In the genomic region with DNA sequence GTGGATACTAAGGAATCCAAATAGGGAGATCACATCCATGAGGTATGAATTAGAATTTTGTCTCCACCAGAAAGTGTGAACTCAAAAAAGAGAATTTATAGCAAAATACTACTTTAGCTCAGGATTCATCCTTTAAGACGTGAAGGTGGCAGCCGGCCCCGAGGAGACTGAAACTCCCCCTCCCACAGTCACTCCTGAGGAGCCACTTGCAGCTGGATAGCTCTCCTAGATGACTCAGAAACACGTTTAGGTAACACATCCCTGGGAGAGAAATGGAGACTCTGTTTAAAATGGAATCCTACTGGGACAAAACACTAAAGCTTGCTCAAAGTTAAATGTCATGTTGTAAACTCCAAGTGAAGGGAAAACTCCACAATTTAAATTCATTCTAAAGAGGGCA, we compare ENCODE assay signal across 20 cellular contexts.
"Had no signal": no experiment of that assay in that cellular context is flagged by ENCODE, and none has a peak within 500 bp of the region (broad histone marks: within the 10 kb centered on the region; RNA-seq: fewer than 3 reads in every experiment).

No MANE protein-coding gene starts in this region.

- H3K36me3 ChIP-seq: colonic mucosa, sigmoid colon had no signal

- H3K36me3 Mint-ChIP-seq: memory B cell; naive B cell; stimulated activated naive B cell treated with anti-CD40 and anti-IgM and Interleukin-4, amounts not matched to agents 10 μg/mL and 1 μg/mL and 100 μg/mL, for 72 hours had no signal

- H3K4me3 Mint-ChIP-seq: memory B cell; naive B cell; stimulated activated naive B cell treated with anti-CD40 and anti-IgM and Interleukin-4, amounts not matched to agents 10 μg/mL and 1 μg/mL and 100 μg/mL, for 72 hours; stimulated activated naive CD8-positive, alpha-beta T cell treated with anti-CD3 and anti-CD28 coated beads, Interleukin-15, amount 100 ng/mL, for 72 hours had no signal

- H3K79me2 ChIP-seq: hepatocyte had no signal

- H3K9me3 ChIP-seq: colonic mucosa, left ventricle myocardium inferior, lower lobe of right lung, sigmoid colon had no signal

- H3K9me3 Mint-ChIP-seq: memory B cell; naive B cell; nephron; stimulated activated naive B cell treated with anti-CD40 and anti-IgM and Interleukin-4, amounts not matched to agents 10 μg/mL and 1 μg/mL and 100 μg/mL, for 72 hours; stimulated activated naive CD8-positive, alpha-beta T cell treated with anti-CD3 and anti-CD28 coated beads, Interleukin-15, amount 100 ng/mL, for 72 hours had no signal

- H2AFZ ChIP-seq: hepatocyte had no signal

- H3K27me3 Mint-ChIP-seq: memory B cell; naive B cell; stimulated activated naive B cell treated with anti-CD40 and anti-IgM and Interleukin-4, amounts not matched to agents 10 μg/mL and 1 μg/mL and 100 μg/mL, for 72 hours; stimulated activated naive CD8-positive, alpha-beta T cell treated with anti-CD3 and anti-CD28 coated beads, Interleukin-15, amount 100 ng/mL, for 72 hours had no signal

- H3K4me1 ChIP-seq: colonic mucosa, lower lobe of right lung had no signal

- H3K4me1 Mint-ChIP-seq: naive B cell; stimulated activated naive B cell treated with anti-CD40 and anti-IgM and Interleukin-4, amounts not matched to agents 10 μg/mL and 1 μg/mL and 100 μg/mL, for 72 hours had no signal

- H3K4me2 ChIP-seq: hepatocyte had no signal

- DNase-seq: colonic mucosa; dermis blood vessel endothelial cell; erythroblast; head of caudate nucleus; kidney; left cardiac atrium; left ventricle myocardium inferior; lower lobe of right lung; naive B cell; sigmoid colon; stimulated activated CD4-positive, alpha-beta T cell treated with anti-CD3 and anti-CD28 coated beads, Interleukin-2, amount 100 ng/mL, for 24 hours; stimulated activated CD4-positive, alpha-beta T cell treated with anti-CD3 and anti-CD28 coated beads, Interleukin-4, amount 100 ng/mL, for 4 hours; stimulated activated naive B cell treated with anti-CD40 and anti-IgM and Interleukin-4, amounts not matched to agents 10 μg/mL and 1 μg/mL and 100 μg/mL, for 72 hours; stimulated activated naive CD8-positive, alpha-beta T cell treated with anti-CD3 and anti-CD28 coated beads, Interleukin-15, amount 100 ng/mL, for 72 hours; trophoblast cell had no signal

- H3K4me3 ChIP-seq: colonic mucosa, hepatocyte, left ventricle myocardium inferior, lower lobe of right lung, sigmoid colon, skin epidermis had no signal

- H3K27me3 ChIP-seq: colonic mucosa, foreskin keratinocyte, hepatocyte, sigmoid colon had no signal

- H3K27ac Mint-ChIP-seq: memory B cell; stimulated activated naive CD8-positive, alpha-beta T cell treated with anti-CD3 and anti-CD28 coated beads, Interleukin-15, amount 100 ng/mL, for 72 hours had no signal

- H3K27ac ChIP-seq: colonic mucosa, foreskin keratinocyte, hepatocyte, left ventricle myocardium inferior, lower lobe of right lung, skin epidermis had no signal
